In genomic region chr16:80604600-80605355, GRCh38 we compare ENCODE assay signal across 22 cellular contexts.
"Had no signal": no experiment of that assay in that cellular context is flagged by ENCODE, and none has a peak within 500 bp of the region (broad histone marks: within the 10 kb centered on the region; RNA-seq: fewer than 3 reads in every experiment).

No MANE protein-coding gene starts in this region.

- H3K4me1 ChIP-seq: foreskin keratinocyte, heart left ventricle, pancreas, stomach had no signal

- H3K27ac ChIP-seq: foreskin keratinocyte, heart left ventricle, pancreas, stomach had no signal

- DNase-seq: dermis blood vessel endothelial cell; endodermal cell; erythroblast; foreskin keratinocyte; heart left ventricle; hippocampal formation; kidney glomerular epithelial cell; mesendoderm; naive B cell; occipital lobe; pancreas; right cardiac atrium; small intestine; stimulated activated CD4-positive, alpha-beta T cell treated with anti-CD3 and anti-CD28 coated beads, Interleukin-4, amount 100 ng/mL, for 1 hour; stimulated activated CD8-positive, alpha-beta memory T cell treated with anti-CD3 and anti-CD28 coated beads, Interleukin-4, amount 100 ng/mL, for 48 hours; stomach had no signal

- H3K4me1 Mint-ChIP-seq: nephron had no signal

- H3K27me3 ChIP-seq: foreskin keratinocyte, heart left ventricle, pancreas, stomach had no signal

- H3K36me3 ChIP-seq: pancreas had no signal

- H3K4me3 ChIP-seq: heart left ventricle, pancreas, stomach had no signal

- H3K27me3 Mint-ChIP-seq: naive B cell; progenitor cell of endocrine pancreas; stimulated activated memory B cell treated with anti-CD40 and anti-IgM and Interleukin-4, amounts not matched to agents 10 μg/mL and 1 μg/mL and 100 μg/mL, for 72 hours; type B pancreatic cell had no signal

- H3K9me3 ChIP-seq: heart left ventricle, pancreas, stomach had no signal

- ATAC-seq: foreskin keratinocyte; heart left ventricle; pancreas; right cardiac atrium; stimulated activated memory B cell treated with anti-CD40 and anti-IgM and Interleukin-4, amounts not matched to agents 10 μg/mL and 1 μg/mL and 100 μg/mL, for 72 hours had no signal

- H3K27ac Mint-ChIP-seq: endodermal cell; naive B cell; nephron; progenitor cell of endocrine pancreas; stimulated activated memory B cell treated with anti-CD40 and anti-IgM and Interleukin-4, amounts not matched to agents 10 μg/mL and 1 μg/mL and 100 μg/mL, for 72 hours; type B pancreatic cell had no signal

- FAIRE-seq: endothelial cell of umbilical vein, small intestine, urothelium cell line had no signal

- H3K4me3 Mint-ChIP-seq: endodermal cell; naive B cell; nephron; stimulated activated memory B cell treated with anti-CD40 and anti-IgM and Interleukin-4, amounts not matched to agents 10 μg/mL and 1 μg/mL and 100 μg/mL, for 72 hours; type B pancreatic cell had no signal
